29 cellular contexts compared by ENCODE assay signal in the genomic region with DNA sequence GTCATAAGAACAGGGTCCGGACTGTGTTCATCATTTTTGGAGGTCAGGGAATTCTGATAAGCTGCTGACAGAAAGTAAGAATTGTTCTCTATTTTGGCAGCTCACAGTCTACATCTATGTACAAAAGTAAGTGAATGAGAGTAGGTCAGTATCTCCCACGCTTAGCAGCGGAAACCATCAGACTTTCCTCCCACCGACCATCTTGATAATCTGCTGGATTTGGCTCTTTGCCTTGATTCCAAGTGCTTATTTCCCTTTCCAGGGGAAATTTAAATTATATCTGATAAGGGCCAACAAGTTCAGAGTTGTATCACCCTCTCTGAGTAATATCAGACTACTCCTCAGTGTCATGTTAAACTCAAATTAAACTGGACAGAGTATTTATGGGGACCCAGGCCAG.
DNase-seq lines count a peak whose midpoint lies in the region; ATAC-seq, FAIRE-seq and TF ChIP-seq lines count a peak whose summit lies in the region.
"Had no signal": no experiment of that assay in that cellular context is flagged by ENCODE, and none has a peak within 500 bp of the region (broad histone marks: within the 10 kb centered on the region; RNA-seq: fewer than 3 reads in every experiment).

No MANE protein-coding gene starts in this region.

- POLR2A ChIA-PET in SK-N-SH (lab: Yijun Ruan, JAX), result no interaction called here
- POLR2A ChIA-PET in endothelial cell of umbilical vein (lab: Charles Lee), result no interaction called here

- DNase-seq in SK-N-SH (no peak), NCI-H226 (peak; percentile 80), endothelial cell of umbilical vein (ENCODE audit: low read depth, low spot score) (peak; percentile 40), posterior vena cava (ENCODE audit: low spot score) (no peak), body of pancreas (no peak)
- DNase-seq: 8988T; activated CD4-positive, alpha-beta T cell treated with anti-CD3 and anti-CD28 coated beads for 48 hours; activated naive CD4-positive, alpha-beta T cell treated with anti-CD3 and anti-CD28 coated beads, Interleukin-2, amount 50 U/mL, for 16 hours; CD4-positive, alpha-beta T cell; glutamatergic neuron; islet precursor cell; left lung; NCI-H1092 treated with DMSO at 0.1 percent for 48 hours; NCI-H1694 treated with DMSO at 0.1 percent for 48 hours; NCI-H2171; NCI-H510A; nucleus accumbens; psoas muscle; stimulated activated CD4-positive, alpha-beta T cell treated with anti-CD3 and anti-CD28 coated beads, Interleukin-4, amount 100 ng/mL, for 24 hours; T-helper 17 cell had no signal

- H3K4me1 ChIP-seq in SK-N-SH (ENCODE audit: control insufficient read depth in 1 of 2, insufficient read depth in 2 of 2, low read depth in 1 of 2, low read length in 1 of 2) (peaks cover 0 to 7% of the 10 kb centered on the region in 2 experiments; a peak in 3 of 4 replicates), endothelial cell of umbilical vein (ENCODE audit: control insufficient read depth, extremely low read depth, insufficient read depth, low read length) (peaks cover 11% of the 10 kb centered on the region), body of pancreas (peaks cover 55% of the 10 kb centered on the region)

- peaks cover 32% of the 10 kb centered on the region for H3K79me2 ChIP-seq in SK-N-SH (ENCODE audit: insufficient read depth)
- no peaks in the 10 kb centered on the region for H3K79me2 ChIP-seq in endothelial cell of umbilical vein (ENCODE audit: control insufficient read depth, insufficient read depth, low read length)

- H3K27ac ChIP-seq in SK-N-SH (ENCODE audit: low read depth in 2 of 2, low read length in 1 of 2) (no peak overlapping the region), endothelial cell of umbilical vein (ENCODE audit: insufficient read depth, low read depth, low read length) (no peak overlapping the region), body of pancreas (no peak overlapping the region)
- H3K27ac ChIP-seq: left lung, psoas muscle, SK-N-MC had no signal

- dilution Hi-C loops in endothelial cell of umbilical vein (cut with MboI; ENCODE audit: extremely low pct_ligation_motif_present, low sequenced_read_pairs), result no loop called here

- H2AFZ ChIP-seq in SK-N-SH (ENCODE audit: low read depth) (no peak overlapping the region), endothelial cell of umbilical vein (ENCODE audit: low read depth, low read length) (no peak overlapping the region)

- FAIRE-seq in endothelial cell of umbilical vein (lab: Jason Lieb, UNC), result no peak
- FAIRE-seq: bronchial epithelial cell, GM19239, H1, HTR-8/SVneo had no signal

- H3K4me3 ChIP-seq in SK-N-SH (ENCODE audit: low read depth in 2 of 2, low read length in 1 of 2), result no peak overlapping the region
- H3K4me3 ChIP-seq in endothelial cell of umbilical vein (replicated peaks in 1 of 3; ENCODE audit: insufficient read depth in 1 of 3, low read depth in 1 of 3, low read length in 3 of 3), result no peak overlapping the region
- H3K4me3 ChIP-seq in body of pancreas, result no peak overlapping the region
- H3K4me3 ChIP-seq: left lung, psoas muscle, SK-N-MC had no signal

- H3K4me1 Mint-ChIP-seq in stimulated activated memory B cell treated with anti-CD40 and anti-IgM and Interleukin-4, amounts not matched to agents 10 μg/mL and 1 μg/mL and 100 μg/mL, for 72 hours, result peaks cover 43% of the 10 kb centered on the region

- no peaks in the 10 kb centered on the region for H3K9me1 ChIP-seq in endothelial cell of umbilical vein (replicated peaks; ENCODE audit: control insufficient read depth, extremely low read depth, insufficient read depth, low read length)

- H3K36me3 ChIP-seq in SK-N-SH (replicated peaks in 1 of 2; ENCODE audit: control insufficient read depth in 1 of 2, insufficient read depth in 2 of 2, low read length in 1 of 2) (peaks cover 0 to 5% of the 10 kb centered on the region in 2 experiments), endothelial cell of umbilical vein (ENCODE audit: control insufficient read depth in 2 of 2, extremely low read depth in 1 of 2, insufficient read depth in 2 of 2, low read length in 2 of 2) (no peaks in the 10 kb centered on the region), body of pancreas (replicated peaks in 1 of 2; ENCODE audit: insufficient read depth in 1 of 2, low read depth in 2 of 2) (no peaks in the 10 kb centered on the region)
- H3K36me3 ChIP-seq: left lung had no signal

- H4K20me1 ChIP-seq in SK-N-SH (ENCODE audit: insufficient read depth) (peaks cover 22% of the 10 kb centered on the region), endothelial cell of umbilical vein (replicated peaks; ENCODE audit: control insufficient read depth, extremely low read depth, insufficient read depth, low read length) (no peaks in the 10 kb centered on the region)

- no peak for ATAC-seq in SK-N-SH treated with all-trans-retinoic acid at 6 μM for 48 hours
- no peak for ATAC-seq in stimulated activated memory B cell treated with anti-CD40 and anti-IgM and Interleukin-4, amounts not matched to agents 10 μg/mL and 1 μg/mL and 100 μg/mL, for 72 hours
- ATAC-seq in esophagus mucosa, result no peak
- no peak for ATAC-seq in body of pancreas
- ATAC-seq: left lung, psoas muscle, T-helper 17 cell had no signal

- H3K4me2 ChIP-seq in SK-N-SH, result no peak overlapping the region
- no peak overlapping the region for H3K4me2 ChIP-seq in endothelial cell of umbilical vein (ENCODE audit: insufficient read depth, low read length)

- no peak for TF ChIP-seq EP300 in SK-N-SH (IDR thresholded peaks at IDR 0.05; ENCODE audit: borderline replicate concordance in 1 of 2, low read depth in 1 of 2, low read length in 1 of 2)

- H3K9me3 Mint-ChIP-seq in stimulated activated memory B cell treated with anti-CD40 and anti-IgM and Interleukin-4, amounts not matched to agents 10 μg/mL and 1 μg/mL and 100 μg/mL, for 72 hours, result no peaks in the 10 kb centered on the region
- H3K9me3 Mint-ChIP-seq: activated T-helper 2 cell treated with anti-CD3 and anti-CD28 coated beads, Interferon-gamma antibody, Interleukin-2, Interleukin-4, amounts not matched to agents 10 μg/mL and 5 μg/mL and 100 μg/mL, durations not matched to agents 14 hours and 24 hours and 36 hours; CD4-positive, alpha-beta T cell had no signal

- TF ChIP-seq CTCF in SK-N-SH (IDR thresholded peaks at IDR 0.05) (no peak), endothelial cell of umbilical vein (IDR thresholded peaks at IDR 0.05; ENCODE audit: extremely low read depth in 1 of 2, insufficient read depth in 1 of 2, low read depth in 1 of 2, low read length in 2 of 2) (no peak), body of pancreas (IDR thresholded peaks at IDR 0.05) (no peak)

- WGBS in SK-N-SH (ENCODE audit: low lambda C conversion rate), result 75% methylated on average over 4 of the region's 4 CpGs
- 53 to 55% methylated on average over 4 of the region's 4 CpGs for WGBS in body of pancreas, 2 donors

- peaks cover 3% of the 10 kb centered on the region for H3F3A ChIP-seq in SK-N-SH (replicated peaks; ENCODE audit: insufficient read depth)

- CTCF ChIA-PET in SK-N-SH (lab: Yijun Ruan, JAX) (interaction anchor here (0.6 to 0.9 kb wide), 2 partner anchors 46 to 226 kb away, joined by 3 read pairs; no protein-coding TSS in a partner anchor), endothelial cell of umbilical vein (lab: Charles Lee) (interaction anchor here (1.5 to 2.2 kb wide), 2 partner anchors 68 to 96 kb away, joined by 3 to 8 read pairs; no protein-coding TSS in a partner anchor)

- intact Hi-C loops in endothelial cell of umbilical vein (cut with micrococcal nuclease) (loop anchor here (10.0 kb wide), 1 partner anchor 349 kb away; no protein-coding TSS in a partner anchor), posterior vena cava (cut with DNase I) (no loop called here), body of pancreas (cut with DNase I) (no loop called here)

- no peaks in the 10 kb centered on the region for H3K27me3 ChIP-seq in SK-N-SH (ENCODE audit: insufficient read depth)
- H3K27me3 ChIP-seq in endothelial cell of umbilical vein (ENCODE audit: control insufficient read depth in 2 of 2, insufficient read depth in 2 of 2, low read length in 2 of 2), result no peaks in the 10 kb centered on the region
- no peaks in the 10 kb centered on the region for H3K27me3 ChIP-seq in body of pancreas
- H3K27me3 ChIP-seq: left lung had no signal

- no peaks in the 10 kb centered on the region for H3K9me2 ChIP-seq in SK-N-SH

- no TSS peak for BruUV-seq in endothelial cell of umbilical vein (replicated peaks; lab: Mats Ljungman, UMichigan)

- H3K36me3 Mint-ChIP-seq in stimulated activated memory B cell treated with anti-CD40 and anti-IgM and Interleukin-4, amounts not matched to agents 10 μg/mL and 1 μg/mL and 100 μg/mL, for 72 hours, result peaks cover 3% of the 10 kb centered on the region

- TF ChIP-seq RAD21 in SK-N-SH (IDR thresholded peaks at IDR 0.05; ENCODE audit: low read length), result no peak

- H3K9me3 ChIP-seq in SK-N-SH (no peaks in the 10 kb centered on the region), endothelial cell of umbilical vein (replicated peaks; ENCODE audit: control insufficient read depth, insufficient read depth, low read length) (no peaks in the 10 kb centered on the region), body of pancreas (no peaks in the 10 kb centered on the region)
- H3K9me3 ChIP-seq: left lung, psoas muscle had no signal

- TF ChIP-seq POLR2A in endothelial cell of umbilical vein (IDR thresholded peaks at IDR 0.05; ENCODE audit: low read depth, low read length) (no peak), body of pancreas (IDR thresholded peaks at IDR 0.05) (no peak)

- no peak overlapping the region for H3K4me3 Mint-ChIP-seq in stimulated activated memory B cell treated with anti-CD40 and anti-IgM and Interleukin-4, amounts not matched to agents 10 μg/mL and 1 μg/mL and 100 μg/mL, for 72 hours
- H3K4me3 Mint-ChIP-seq: CD4-positive, alpha-beta T cell; T-helper 17 cell had no signal

- H3K27ac Mint-ChIP-seq in stimulated activated memory B cell treated with anti-CD40 and anti-IgM and Interleukin-4, amounts not matched to agents 10 μg/mL and 1 μg/mL and 100 μg/mL, for 72 hours, result peak overlapping the region; percentile 25
- H3K27ac Mint-ChIP-seq: activated T-helper 2 cell treated with anti-CD3 and anti-CD28 coated beads, Interferon-gamma antibody, Interleukin-2, Interleukin-4, amounts not matched to agents 10 μg/mL and 5 μg/mL and 100 μg/mL, durations not matched to agents 14 hours and 24 hours and 36 hours; CD4-positive, alpha-beta T cell; T-helper 17 cell had no signal

- H3K9ac ChIP-seq in SK-N-SH, result no peak overlapping the region
- no peak overlapping the region for H3K9ac ChIP-seq in endothelial cell of umbilical vein (replicated peaks; ENCODE audit: extremely low read depth, insufficient read depth, low read length)

- H3K27me3 Mint-ChIP-seq in stimulated activated memory B cell treated with anti-CD40 and anti-IgM and Interleukin-4, amounts not matched to agents 10 μg/mL and 1 μg/mL and 100 μg/mL, for 72 hours, result no peaks in the 10 kb centered on the region
- H3K27me3 Mint-ChIP-seq: CD4-positive, alpha-beta T cell; T-helper 17 cell had no signal

TF ChIP-seq in SK-N-SH treated with all-trans-retinoic acid at 6 μM for 48 hours, 23 proteins besides CTCF, POLR2A, EP300 and RAD21 (continues in another document):
- no peak for TF ChIP-seq RARB (CRISPR knock-in tag; IDR thresholded peaks at IDR 0.05)
- TF ChIP-seq ISL1 (CRISPR knock-in tag; IDR thresholded peaks at IDR 0.05), result peak; percentile 81

TF ChIP-seq in SK-N-SH, 30 proteins besides CTCF, POLR2A, EP300 and RAD21 (continues in another document):
- TF ChIP-seq YY1 (IDR thresholded peaks at IDR 0.05; ENCODE audit: low read depth), result no peak

Comparison
In these comparisons a context has a peak if more than half of its experiments do, and no peak if none do; other contexts are left out.
1. DNase-seq: peak in NCI-H226 (single experiment) and endothelial cell of umbilical vein (single experiment); none in SK-N-SH (single experiment), posterior vena cava (single experiment) and body of pancreas (0 of 4).